Comparison of ENCODE assay signal across 21 cellular contexts in genomic region chr13:76418404-76418803, GRCh38.
A peak's percentile ranks its signal among the peaks of the same experiment; 100 is the strongest.
DNase-seq lines count a peak whose midpoint lies in the region; ATAC-seq, FAIRE-seq and TF ChIP-seq lines count a peak whose summit lies in the region.
"Had no signal": no experiment of that assay in that cellular context is flagged by ENCODE, and none has a peak within 500 bp of the region (broad histone marks: within the 10 kb centered on the region; RNA-seq: fewer than 3 reads in every experiment).

No MANE protein-coding gene starts in this region.

- H3K79me2 ChIP-seq in H1 (ENCODE audit: control insufficient read depth in 1 of 2, insufficient read depth in 2 of 2, low read length in 2 of 2) (no peaks in the 10 kb centered on the region), parathyroid adenoma (no peaks in the 10 kb centered on the region)

- H3K56ac ChIP-seq in H1 (replicated peaks; ENCODE audit: insufficient read length, low read depth, low read length) = no peak overlapping the region

- no peak overlapping the region for H3K18ac ChIP-seq in H1 (ENCODE audit: extremely low read depth, low read length)

- H2AFZ ChIP-seq in H1 (ENCODE audit: low read length) (0 out of 2 replicates have a peak overlapping the region, but pooled peaks have one; percentile 5), parathyroid adenoma (peak overlapping the region; percentile 64)

- H4K91ac ChIP-seq in H1 (replicated peaks; ENCODE audit: insufficient read length, low read length) = no peak overlapping the region

- H3K27me3 ChIP-seq in H1 (replicated peaks in 1 of 4; ENCODE audit: control insufficient read depth in 3 of 4, extremely low read depth in 1 of 4, insufficient read depth in 3 of 4, low read length in 3 of 4) (no peaks in the 10 kb centered on the region), parathyroid adenoma (ENCODE audit: control insufficient read depth, insufficient read depth, low read length) (no peaks in the 10 kb centered on the region)

- no peak overlapping the region for H2BK5ac ChIP-seq in H1 (ENCODE audit: low read depth, low read length)

- H3K23me2 ChIP-seq in H1 (ENCODE audit: low read depth, low read length) = no peaks in the 10 kb centered on the region

- H3K4ac ChIP-seq in H1 (replicated peaks; ENCODE audit: insufficient read length, low read depth, low read length) = no peak overlapping the region

- POLR2A ChIA-PET in H1 (lab: Charles Lee; ENCODE audit: partially characterized antibody) = no interaction called here
- POLR2A ChIA-PET in activated CD4-positive, alpha-beta T cell treated with anti-CD3 and anti-CD28 coated beads, Interleukin-2, amount 10 ng/mL, durations not matched to agents 7 days and 5 days (lab: Charles Lee) = no interaction called here

- CTCF ChIA-PET in H1 (lab: Charles Lee; ENCODE audit: partially characterized antibody) = no interaction called here
- CTCF ChIA-PET in activated CD4-positive, alpha-beta T cell treated with anti-CD3 and anti-CD28 coated beads, Interleukin-2, amount 10 ng/mL, durations not matched to agents 7 days and 5 days (lab: Charles Lee) = interaction anchor here (0.5 kb wide), 1 partner anchor 768 kb away, joined by 3 read pairs; no protein-coding TSS in a partner anchor

- no peak for TF ChIP-seq EP300 in H1 (IDR thresholded peaks at IDR 0.05; ENCODE audit: borderline replicate concordance in 1 of 2, low read depth in 2 of 2, low read length in 2 of 2)

- H3K36me3 ChIP-seq in H1 (ENCODE audit: control insufficient read depth in 2 of 4, insufficient read depth in 4 of 4, low read length in 3 of 4) = no peaks in the 10 kb centered on the region
- H3K36me3 ChIP-seq in mesodermal cell (ENCODE audit: control insufficient read depth, insufficient read depth, low read length) = no peaks in the 10 kb centered on the region
- H3K36me3 ChIP-seq in parathyroid adenoma (ENCODE audit: control insufficient read depth, insufficient read depth, low read length) = no peaks in the 10 kb centered on the region

- H3K4me1 Mint-ChIP-seq in activated CD4-positive, alpha-beta T cell treated with anti-CD3 and anti-CD28 coated beads, Interleukin-2, amount 10 ng/mL, durations not matched to agents 7 days and 5 days = no peaks in the 10 kb centered on the region

- H2AK5ac ChIP-seq in H1 (ENCODE audit: low read depth, low read length) = no peak overlapping the region

- H4K20me1 ChIP-seq in H1 (replicated peaks in 1 of 2; ENCODE audit: control insufficient read depth in 1 of 2, insufficient read depth in 2 of 2, low read length in 2 of 2) = no peaks in the 10 kb centered on the region

- no peak overlapping the region for H2BK120ac ChIP-seq in H1 (replicated peaks; ENCODE audit: low read depth, low read length)

- H3K9ac ChIP-seq in H1 (replicated peaks in 1 of 4; ENCODE audit: extremely low read depth in 1 of 4, low read depth in 3 of 4, low read length in 3 of 4) = no peak overlapping the region
- H3K9ac ChIP-seq in parathyroid adenoma = no peak overlapping the region

- no peaks in the 10 kb centered on the region for H3K9me3 Mint-ChIP-seq in activated CD4-positive, alpha-beta T cell treated with anti-CD3 and anti-CD28 coated beads, Interleukin-2, amount 10 ng/mL, durations not matched to agents 7 days and 5 days
- H3K9me3 Mint-ChIP-seq: CD8-positive, alpha-beta T cell; HFFc6 had no signal

- H2BK12ac ChIP-seq in H1 (ENCODE audit: low read depth, low read length) = no peak overlapping the region

- no peak for TF ChIP-seq RAD21 in H1 (IDR thresholded peaks at IDR 0.05 in 1 of 2, conservative IDR thresholded peaks at IDR 0.05 in 1 of 2; ENCODE audit: low read depth in 2 of 2, low read length in 2 of 2)

- H2BK20ac ChIP-seq in H1 (ENCODE audit: low read length) = no peak overlapping the region

- no peak overlapping the region for H3K27ac ChIP-seq in H1 (ENCODE audit: low read depth, low read length)
- H3K27ac ChIP-seq in mesodermal cell (ENCODE audit: low read depth, low read length, severe bottlenecking) = peak overlapping the region; percentile 43
- peak overlapping the region; percentile 61 for H3K27ac ChIP-seq in parathyroid adenoma
- H3K27ac ChIP-seq: 22Rv1 had no signal

- H3K36me3 Mint-ChIP-seq in activated CD4-positive, alpha-beta T cell treated with anti-CD3 and anti-CD28 coated beads, Interleukin-2, amount 10 ng/mL, durations not matched to agents 7 days and 5 days (ENCODE audit: low read depth) = no peaks in the 10 kb centered on the region
- H3K36me3 Mint-ChIP-seq: CD14-positive monocyte; CD8-positive, alpha-beta T cell had no signal

- no peak overlapping the region for H3K27ac Mint-ChIP-seq in activated CD4-positive, alpha-beta T cell treated with anti-CD3 and anti-CD28 coated beads, Interleukin-2, amount 10 ng/mL, durations not matched to agents 7 days and 5 days
- H3K27ac Mint-ChIP-seq: CD8-positive, alpha-beta T cell; HFFc6 had no signal

- no peak overlapping the region for H3K14ac ChIP-seq in H1 (ENCODE audit: insufficient read length)

- H3K4me3 ChIP-seq in H1 (ENCODE audit: extremely low read depth in 1 of 4, insufficient read depth in 2 of 4, low read depth in 3 of 4, low read length in 4 of 4) = no peak overlapping the region
- no peak overlapping the region for H3K4me3 ChIP-seq in mesodermal cell (ENCODE audit: extremely low read depth, insufficient read depth, low read length, poor library complexity, severe bottlenecking)
- peak overlapping the region; percentile 29 for H3K4me3 ChIP-seq in parathyroid adenoma (ENCODE audit: low read depth, low read length)

- H3K4me2 ChIP-seq in H1 (ENCODE audit: insufficient read depth in 1 of 2, low read depth in 2 of 2, low read length in 2 of 2) (no peak overlapping the region), parathyroid adenoma (ENCODE audit: low read length) (peak overlapping the region; percentile 52)

- ATAC-seq in Right ventricle myocardium superior (ENCODE audit: poor library complexity) (peak; percentile 57), Right ventricle myocardium inferior (no peak)
- ATAC-seq: CD8-positive, alpha-beta T cell had no signal

- no peak for TF ChIP-seq POLR2A in H1 (IDR thresholded peaks at IDR 0.05; ENCODE audit: control extremely low read depth in 1 of 2, low read depth in 2 of 2, low read length in 2 of 2)

- H4K8ac ChIP-seq in H1 (ENCODE audit: extremely low read depth, insufficient read depth, low read length) = no peak overlapping the region

- H3K4me1 ChIP-seq in H1 (replicated peaks in 1 of 4; ENCODE audit: control insufficient read depth in 3 of 4, insufficient read depth in 4 of 4, low read length in 3 of 4) = no peaks in the 10 kb centered on the region
- H3K4me1 ChIP-seq in mesodermal cell (ENCODE audit: control insufficient read depth, insufficient read depth, low read length, poor library complexity, severe bottlenecking) = peaks cover 8% of the 10 kb centered on the region
- H3K4me1 ChIP-seq in parathyroid adenoma = no peaks in the 10 kb centered on the region

- TF ChIP-seq CTCF in H1 (IDR thresholded peaks at IDR 0.05; ENCODE audit: control extremely low read depth in 1 of 3, insufficient read depth in 1 of 3, low read depth in 1 of 3, low read length in 3 of 3) (no peak), parathyroid adenoma (IDR thresholded peaks at IDR 0.05) (no peak)

- H2BK15ac ChIP-seq in H1 (ENCODE audit: low read length) = no peak overlapping the region

- no peaks in the 10 kb centered on the region for H3K79me1 ChIP-seq in H1 (ENCODE audit: low read depth, low read length)

- H3K9me3 ChIP-seq in H1 (ENCODE audit: insufficient read depth in 2 of 2, low read depth in 1 of 2, low read length in 1 of 2) (no peaks in the 10 kb centered on the region), mesodermal cell (ENCODE audit: control insufficient read depth, low read length) (no peaks in the 10 kb centered on the region), parathyroid adenoma (ENCODE audit: control insufficient read depth, low read length) (no peaks in the 10 kb centered on the region)

- no peak overlapping the region for H3K4me3 Mint-ChIP-seq in activated CD4-positive, alpha-beta T cell treated with anti-CD3 and anti-CD28 coated beads, Interleukin-2, amount 10 ng/mL, durations not matched to agents 7 days and 5 days
- H3K4me3 Mint-ChIP-seq: CD14-positive monocyte; CD8-positive, alpha-beta T cell; HFFc6 had no signal

- DNase-seq in Right ventricle myocardium superior (no peak), Right ventricle myocardium inferior (ENCODE audit: missing footprints) (no peak), H1 (ENCODE audit: low read depth in 1 of 2, low spot score in 2 of 2) (no peak), pons (ENCODE audit: low spot score) (no peak), cerebellar cortex (ENCODE audit: low spot score) (no peak)
- DNase-seq in activated CD4-positive, alpha-beta T cell treated with anti-CD3 and anti-CD28 coated beads, Interleukin-2, amount 10 ng/mL, durations not matched to agents 7 days and 5 days = no peak
- DNase-seq: CD8-positive, alpha-beta T cell; COR-L47; DMS153; DMS79 treated with DMSO at 0.1 percent for 48 hours; EL; HCEC 1CT; HFFc6 had no signal

- peaks cover 2% of the 10 kb centered on the region for H3K27me3 Mint-ChIP-seq in activated CD4-positive, alpha-beta T cell treated with anti-CD3 and anti-CD28 coated beads, Interleukin-2, amount 10 ng/mL, durations not matched to agents 7 days and 5 days

- no peak overlapping the region for H3K23ac ChIP-seq in H1 (ENCODE audit: insufficient read length)

- 96% methylated on average over 2 of the region's 2 CpGs; no CpG with 5 or more reads in 1 of the 2 experiments for WGBS in H1 (ENCODE audit: extremely low coverage in 1 of 2, insufficient coverage in 1 of 2, insufficient read length in 1 of 2, insufficient replicate concordance in 2 of 2, low coverage in 1 of 2, low lambda C conversion rate in 2 of 2, missing lambda C conversion rate in 1 of 2), 2 experiments
- WGBS in mesodermal cell (ENCODE audit: insufficient coverage in 2 of 2), 2 experiments = 67% methylated on average over 2 of the region's 2 CpGs; no CpG with 5 or more reads in 1 of the 2 experiments

- intact Hi-C loops in Right ventricle myocardium superior (cut with DNase I) (no loop called here), Right ventricle myocardium inferior (cut with DNase I) (no loop called here)

- no peak for FAIRE-seq in H1 (lab: Jason Lieb, UNC)
- FAIRE-seq: D721Med, G401.6, GM12891, HTR-8/SVneo had no signal

- H4K5ac ChIP-seq in H1 (ENCODE audit: insufficient read length, low read depth, low read length) = no peak overlapping the region

TF ChIP-seq in H1, 55 proteins besides CTCF, POLR2A, EP300 and RAD21:
- TF ChIP-seq RXRA (IDR thresholded peaks at IDR 0.05; ENCODE audit: insufficient read depth, low read depth, low read length) (no peak), TBP (IDR thresholded peaks at IDR 0.05; ENCODE audit: low read depth, low read length) (no peak)
